Comparison of ENCODE assay signal across 17 cellular contexts in the genomic region with DNA sequence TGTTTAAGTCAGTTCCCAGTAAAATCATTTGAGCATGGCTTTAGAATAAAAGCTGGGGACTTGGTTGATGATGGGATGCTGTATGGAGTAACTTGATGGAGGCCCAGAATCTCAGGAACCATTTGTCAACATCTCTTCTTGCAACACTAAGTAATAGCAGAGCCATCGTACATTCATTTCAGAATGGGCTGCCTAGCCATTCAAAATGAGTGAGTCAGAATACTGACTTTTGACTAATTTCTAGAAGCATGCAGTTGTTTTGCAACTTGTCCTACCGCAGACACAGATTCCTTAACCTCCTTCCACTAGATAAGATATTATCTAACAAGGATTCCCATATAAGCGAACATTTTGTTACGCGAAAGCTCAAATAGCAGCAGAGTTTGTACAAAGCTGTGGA.
DNase-seq lines count a peak whose midpoint lies in the region; ATAC-seq and TF ChIP-seq lines count a peak whose summit lies in the region.
"Had no signal": no experiment of that assay in that cellular context is flagged by ENCODE, and none has a peak within 500 bp of the region (broad histone marks: within the 10 kb centered on the region; RNA-seq: fewer than 3 reads in every experiment).

No MANE protein-coding gene starts in this region.

- H3K79me1 ChIP-seq in IMR-90 (ENCODE audit: low read depth in 1 of 2, low read length in 2 of 2), result no peaks in the 10 kb centered on the region
- H3K79me1 ChIP-seq in neuronal stem cell (ENCODE audit: low read depth, low read length), result no peaks in the 10 kb centered on the region

- TF ChIP-seq CTCF in AG10803 (conservative IDR thresholded peaks at IDR 0.05; ENCODE audit: low read length) (no peak), IMR-90 (conservative IDR thresholded peaks at IDR 0.05; ENCODE audit: low read depth, low read length) (no peak), astrocyte of the spinal cord (IDR thresholded peaks at IDR 0.05; ENCODE audit: low read depth, low read length) (no peak)

- DNase-seq in AG10803 (ENCODE audit: low read depth) (peak; percentile 11), IMR-90 (peak; percentile 21), astrocyte of the spinal cord (ENCODE audit: low read depth, low spot score) (peak; percentile 5), fibroblast of the conjunctiva (ENCODE audit: low read depth) (peak; percentile 16), KBM-7 (no peak), neuronal stem cell (ENCODE audit: low spot score) (no peak)
- no peak for DNase-seq in activated naive CD8-positive, alpha-beta T cell treated with anti-CD3 and anti-CD28 coated beads for 36 hours
- DNase-seq: Caco-2, KG1, MM.1S, NCI-H1105 treated with DMSO at 0.1 percent for 48 hours, NCI-H187, NCI-H510A treated with DMSO at 0.1 percent for 48 hours, Peyer's patch, SIG-M5 had no signal

- H3K9me3 Mint-ChIP-seq in activated naive CD8-positive, alpha-beta T cell treated with anti-CD3 and anti-CD28 coated beads for 36 hours, result peaks cover 1% of the 10 kb centered on the region

- H2BK120ac ChIP-seq in IMR-90 (ENCODE audit: low read depth, low read length), result no peak overlapping the region
- H2BK120ac ChIP-seq in neuronal stem cell (ENCODE audit: low read depth, low read length), result no peak overlapping the region

- H3K27me3 ChIP-seq in IMR-90 (ENCODE audit: control insufficient read depth, insufficient read depth, low read length) (no peaks in the 10 kb centered on the region), neuronal stem cell (ENCODE audit: control insufficient read depth in 3 of 3, insufficient read depth in 3 of 3, low read depth in 1 of 3, low read length in 3 of 3) (no peaks in the 10 kb centered on the region)
- H3K27me3 ChIP-seq: Peyer's patch had no signal

- H3K27me3 Mint-ChIP-seq in activated naive CD8-positive, alpha-beta T cell treated with anti-CD3 and anti-CD28 coated beads for 36 hours, result no peaks in the 10 kb centered on the region

- TF ChIP-seq POLR2A in IMR-90 (IDR thresholded peaks at IDR 0.05; ENCODE audit: low read depth, low read length), result no peak

- H3K36me3 Mint-ChIP-seq in activated naive CD8-positive, alpha-beta T cell treated with anti-CD3 and anti-CD28 coated beads for 36 hours, result no peaks in the 10 kb centered on the region
- H3K36me3 Mint-ChIP-seq: CD14-positive monocyte had no signal

- no peaks in the 10 kb centered on the region for H3K36me3 ChIP-seq in IMR-90 (ENCODE audit: control insufficient read depth, insufficient read depth, low read length)
- H3K36me3 ChIP-seq in neuronal stem cell (replicated peaks in 1 of 2; ENCODE audit: control insufficient read depth in 2 of 2, insufficient read depth in 2 of 2, low read length in 2 of 2), result no peaks in the 10 kb centered on the region
- H3K36me3 ChIP-seq: Peyer's patch had no signal

- H4K8ac ChIP-seq in IMR-90 (ENCODE audit: low read depth in 2 of 2, low read length in 2 of 2), result no peak overlapping the region
- H4K8ac ChIP-seq in neuronal stem cell (ENCODE audit: low read depth, low read length), result no peak overlapping the region

- peaks cover 6% of the 10 kb centered on the region for H3K9me3 ChIP-seq in IMR-90 (ENCODE audit: control insufficient read depth, insufficient read depth, low read length)
- H3K9me3 ChIP-seq in neuronal stem cell (replicated peaks in 1 of 2; ENCODE audit: control insufficient read depth in 2 of 2, insufficient read depth in 1 of 2, low read depth in 1 of 2, low read length in 2 of 2), result no peaks in the 10 kb centered on the region
- H3K9me3 ChIP-seq: Caco-2, Peyer's patch had no signal

- no peaks in the 10 kb centered on the region for H4K20me1 ChIP-seq in IMR-90 (ENCODE audit: insufficient read depth, low read length)

- H3K9me1 ChIP-seq in IMR-90 (ENCODE audit: insufficient read depth, low read length), result no peaks in the 10 kb centered on the region

- H3K56ac ChIP-seq in IMR-90 (ENCODE audit: extremely low read depth, insufficient read depth, low read length), result no peak overlapping the region

- no peak overlapping the region for H2AFZ ChIP-seq in IMR-90 (replicated peaks; ENCODE audit: low read length, poor library complexity)
- no peak overlapping the region for H2AFZ ChIP-seq in neuronal stem cell (ENCODE audit: low read length)

- H3K4me1 ChIP-seq in IMR-90 (ENCODE audit: control insufficient read depth, insufficient read depth, low read length) (no peaks in the 10 kb centered on the region), neuronal stem cell (ENCODE audit: control insufficient read depth in 2 of 2, insufficient read depth in 1 of 2, low read depth in 1 of 2, low read length in 2 of 2) (no peaks in the 10 kb centered on the region)
- H3K4me1 ChIP-seq: Caco-2, Peyer's patch had no signal

- H3K4ac ChIP-seq in IMR-90 (ENCODE audit: low read depth, low read length) (no peak overlapping the region), neuronal stem cell (ENCODE audit: low read length) (no peak overlapping the region)

- H4K5ac ChIP-seq in IMR-90 (ENCODE audit: low read depth, low read length), result no peak overlapping the region

- H2BK15ac ChIP-seq in IMR-90 (ENCODE audit: low read depth, low read length) (no peak overlapping the region), neuronal stem cell (ENCODE audit: low read length) (no peak overlapping the region)

- no peak overlapping the region for H2BK12ac ChIP-seq in neuronal stem cell (ENCODE audit: low read length)

- no CpG with 5 or more reads among the region's 5 CpGs for WGBS in IMR-90 (ENCODE audit: extremely low coverage in 2 of 2, insufficient read length in 1 of 2), 2 experiments
- WGBS in neuronal stem cell (ENCODE audit: extremely low coverage in 2 of 2, insufficient read length in 2 of 2, insufficient replicate concordance in 1 of 2), 2 donors, result no CpG with 5 or more reads among the region's 5 CpGs

- H3K9ac ChIP-seq in IMR-90 (ENCODE audit: low read depth, low read length) (no peak overlapping the region), neuronal stem cell (ENCODE audit: low read depth, low read length, poor library complexity) (no peak overlapping the region)

- ATAC-seq in IMR-90 (ENCODE audit: low read depth) (no peak), GM21825 (IDR thresholded peaks at IDR 0.05; ENCODE audit: unreplicated experiment) (no peak)

- in situ Hi-C loops in IMR-90 (cut with MboI; ENCODE audit: low sequenced_read_pairs) (no loop called here), astrocyte of the spinal cord (cut with HindIII; ENCODE audit: low sequenced_read_pairs) (no loop called here), KBM-7 (cut with MboI; ENCODE audit: low pct_unique_long_range_greater_than_20kb, low sequenced_read_pairs) (no loop called here)

- H3K4me3 ChIP-seq in AG10803 (ENCODE audit: low read length) (no peak overlapping the region), IMR-90 (ENCODE audit: insufficient read depth, low read depth, low read length) (no peak overlapping the region), astrocyte of the spinal cord (ENCODE audit: low read depth, low read length) (no peak overlapping the region), neuronal stem cell (ENCODE audit: low read length in 2 of 2) (no peak overlapping the region)
- H3K4me3 ChIP-seq: Peyer's patch had no signal

- no TSS peak for BruUV-seq in IMR-90 (replicated peaks; lab: Mats Ljungman, UMichigan)

- H2AK9ac ChIP-seq in IMR-90 (replicated peaks; ENCODE audit: low read depth, low read length, poor library complexity), result no peak overlapping the region

- POLR2A ChIA-PET in IMR-90 (lab: Charles Lee; ENCODE audit: unreplicated experiment), result no interaction called here

- CTCF ChIA-PET in IMR-90 (lab: Yijun Ruan, JAX), result no interaction called here

- H3K23ac ChIP-seq in IMR-90 (ENCODE audit: low read depth, low read length) (no peak overlapping the region), neuronal stem cell (ENCODE audit: low read depth, low read length, poor library complexity) (no peak overlapping the region)

- H2BK5ac ChIP-seq in IMR-90 (ENCODE audit: low read depth, low read length, poor library complexity, severe bottlenecking) (no peak overlapping the region), neuronal stem cell (ENCODE audit: low read length) (no peak overlapping the region)

- no peak overlapping the region for H2BK20ac ChIP-seq in IMR-90 (ENCODE audit: low read depth, low read length)

- no peak for TF ChIP-seq RAD21 in IMR-90 (IDR thresholded peaks at IDR 0.05; ENCODE audit: low read length)

- intact Hi-C loops in IMR-90 (cut with micrococcal nuclease), result no loop called here

- no peak overlapping the region for H3K18ac ChIP-seq in IMR-90 (ENCODE audit: low read depth, low read length)
- no peak overlapping the region for H3K18ac ChIP-seq in neuronal stem cell (ENCODE audit: low read length)

- dilution Hi-C loops in IMR-90 (cut with HindIII; ENCODE audit: low sequenced_read_pairs, unreplicated experiment), result no loop called here

- no peak overlapping the region for H2AK5ac ChIP-seq in IMR-90 (ENCODE audit: low read depth, low read length)
- H2AK5ac ChIP-seq in neuronal stem cell (ENCODE audit: low read depth, low read length), result no peak overlapping the region

- no peak overlapping the region for H3K4me3 Mint-ChIP-seq in activated naive CD8-positive, alpha-beta T cell treated with anti-CD3 and anti-CD28 coated beads for 36 hours
- H3K4me3 Mint-ChIP-seq: CD14-positive monocyte had no signal

- no peak overlapping the region for H3K27ac ChIP-seq in IMR-90 (ENCODE audit: insufficient read depth, low read length)
- no peak overlapping the region for H3K27ac ChIP-seq in neuronal stem cell (replicated peaks; ENCODE audit: low read length)
- H3K27ac ChIP-seq: Peyer's patch had no signal

- H4K91ac ChIP-seq in IMR-90 (ENCODE audit: insufficient read depth, low read depth, low read length), result no peak overlapping the region
- H4K91ac ChIP-seq in neuronal stem cell (ENCODE audit: low read depth, low read length, poor library complexity), result no peak overlapping the region

- H3K14ac ChIP-seq in IMR-90 (replicated peaks; ENCODE audit: low read depth, low read length) (no peak overlapping the region), neuronal stem cell (ENCODE audit: low read length) (no peak overlapping the region)

- no peak overlapping the region for H3K27ac Mint-ChIP-seq in activated naive CD8-positive, alpha-beta T cell treated with anti-CD3 and anti-CD28 coated beads for 36 hours
- H3K27ac Mint-ChIP-seq: CD14-positive monocyte had no signal

- H3K4me1 Mint-ChIP-seq in activated naive CD8-positive, alpha-beta T cell treated with anti-CD3 and anti-CD28 coated beads for 36 hours, result no peaks in the 10 kb centered on the region
- H3K4me1 Mint-ChIP-seq: CD14-positive monocyte had no signal

- H3K4me2 ChIP-seq in IMR-90 (ENCODE audit: low read depth, low read length) (no peak overlapping the region), neuronal stem cell (ENCODE audit: insufficient read depth, low read length, poor library complexity, severe bottlenecking) (no peak overlapping the region)

TF ChIP-seq in IMR-90, 13 proteins besides CTCF, POLR2A, EP300 and RAD21:
- TF ChIP-seq MAZ (IDR thresholded peaks at IDR 0.05; ENCODE audit: borderline replicate concordance, low read depth, low read length) (no peak), MAFK (IDR thresholded peaks at IDR 0.05; ENCODE audit: low read depth, low read length) (no peak), RCOR1 (IDR thresholded peaks at IDR 0.05; ENCODE audit: insufficient replicate concordance, low read length) (no peak), CEBPB (IDR thresholded peaks at IDR 0.05; ENCODE audit: low read depth, low read length) (0 out of 2 replicates have a peak, but pooled peaks have one; percentile 9), RFX5 (IDR thresholded peaks at IDR 0.05; ENCODE audit: low read depth, low read length) (no peak)

Comparison
In these comparisons a context has a peak if more than half of its experiments do, and no peak if none do; other contexts are left out.
1. DNase-seq: peak in AG10803 (single experiment), IMR-90 (single experiment), astrocyte of the spinal cord (single experiment) and fibroblast of the conjunctiva (single experiment); none in activated naive CD8-positive, alpha-beta T cell treated with anti-CD3 and anti-CD28 coated beads for 36 hours (single experiment), KBM-7 (single experiment) and neuronal stem cell (single experiment).